Comparison of ENCODE assay signal across 16 cellular contexts in the genomic region with DNA sequence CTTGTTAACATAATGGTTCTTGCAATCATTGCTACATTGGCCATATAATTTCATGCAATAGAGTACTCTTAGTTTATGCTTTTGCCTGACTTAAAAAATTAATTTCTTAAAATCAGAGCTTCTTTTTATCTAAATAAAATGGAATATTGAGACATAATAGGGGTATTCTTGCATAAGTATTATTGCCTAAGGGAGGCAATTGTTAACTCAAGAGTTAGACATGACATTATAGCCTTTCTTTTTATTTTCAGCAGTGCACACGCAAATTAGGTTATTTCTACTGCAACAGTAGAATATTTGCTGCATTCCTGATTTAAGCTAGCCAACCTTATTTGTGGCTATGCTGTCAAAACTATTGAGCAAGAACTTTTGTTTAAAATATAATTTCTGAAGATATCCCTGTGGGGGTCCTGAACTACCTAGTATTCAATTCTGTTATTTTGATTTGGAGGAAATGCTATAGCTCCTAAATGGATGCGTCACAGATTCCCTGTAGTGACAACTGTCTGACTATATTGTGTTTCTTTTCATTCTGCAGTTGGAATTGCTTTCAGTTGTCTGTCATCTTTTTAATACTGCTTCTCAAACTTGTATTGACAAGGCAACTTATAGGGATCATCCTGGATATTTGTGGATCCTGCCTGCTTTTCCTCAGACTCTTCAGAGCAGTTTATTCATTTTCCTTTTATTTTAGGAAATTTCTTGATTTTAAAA.
"Had no signal": no experiment of that assay in that cellular context is flagged by ENCODE, and none has a peak within 500 bp of the region (broad histone marks: within the 10 kb centered on the region; RNA-seq: fewer than 3 reads in every experiment).

No MANE protein-coding gene starts in this region.

- H3K9me3 ChIP-seq: body of pancreas, ovary, tibial artery, uterus had no signal

- H3K4me3 ChIP-seq: body of pancreas, ovary, smooth muscle cell, tibial artery, uterus had no signal

- DNase-seq: activated B cell treated with CpG ODN at 0.5 μM for 24 hours; activated CD4-positive, alpha-beta T cell treated with anti-CD3 and anti-CD28 coated beads, Interleukin-2, amount 10 ng/mL, durations not matched to agents 24 days and 14 days; activated naive CD4-positive, alpha-beta T cell treated with anti-CD3 and anti-CD28 coated beads for 36 hours; activated T-cell treated with anti-CD3 and anti-CD28 coated beads for 4 hours; body of pancreas; endodermal cell; erythroblast; glutamatergic neuron; mesendoderm; ovary; retina; tibial artery; uterus had no signal

- H3K36me3 ChIP-seq: ovary, tibial artery, uterus had no signal

- H3K4me1 ChIP-seq: uterus had no signal

- ATAC-seq: activated T-helper 17 cell treated with anti-CD3 and anti-CD28 coated beads, Interleukin-2, amount 50 U/mL, for 72 hours; stimulated activated memory B cell treated with anti-CD40 and anti-IgM and Interleukin-4, amounts not matched to agents 10 μg/mL and 1 μg/mL and 100 μg/mL, for 72 hours had no signal

- H3K27ac ChIP-seq: ovary, tibial artery, uterus had no signal

- H3K27me3 ChIP-seq: body of pancreas, ovary, tibial artery, uterus had no signal
